ENCODE assay signal across 2 cellular contexts in genomic region chr1:208222376-208223110, GRCh38.
TF ChIP-seq lines count a peak whose summit lies in the region.

No MANE protein-coding gene starts in this region.

TF ChIP-seq in endothelial cell of umbilical vein, 7 proteins besides CTCF, POLR2A, EP300 and RAD21:
- TF ChIP-seq EZH2 (IDR thresholded peaks at IDR 0.05; ENCODE audit: borderline replicate concordance, low read depth, low read length, severe bottlenecking): no peak
- no peak for TF ChIP-seq FOS (IDR thresholded peaks at IDR 0.05; ENCODE audit: borderline replicate concordance, insufficient read depth, low read length)
- no peak for TF ChIP-seq MYC (IDR thresholded peaks at IDR 0.05; ENCODE audit: low read depth, low read length)
- TF ChIP-seq GATA2 (IDR thresholded peaks at IDR 0.05; ENCODE audit: insufficient read depth, insufficient read length, low read depth, low read length): no peak
- TF ChIP-seq POLR2AphosphoS5 (IDR thresholded peaks at IDR 0.05; ENCODE audit: insufficient read depth, low read depth, low read length): peak; percentile 26

TF ChIP-seq in HepG2, 621 proteins besides CTCF, POLR2A, EP300 and RAD21:
- TF ChIP-seq ZFP90 (CRISPR knock-in tag; IDR thresholded peaks at IDR 0.05; ENCODE audit: borderline replicate concordance) (no peak), TEAD2 (CRISPR knock-in tag; IDR thresholded peaks at IDR 0.05) (no peak), ZBTB33 (CRISPR knock-in tag; IDR thresholded peaks at IDR 0.05) (no peak), ZNF276 (CRISPR knock-in tag; IDR thresholded peaks at IDR 0.05; ENCODE audit: low read depth) (no peak), GABPA (IDR thresholded peaks at IDR 0.05; ENCODE audit: low read depth, low read length) (no peak), GABPA (CRISPR knock-in tag; IDR thresholded peaks at IDR 0.05; ENCODE audit: low read depth) (no peak), ARNTL (CRISPR knock-in tag; IDR thresholded peaks at IDR 0.05) (no peak), ZNF510 (CRISPR knock-in tag; IDR thresholded peaks at IDR 0.05; ENCODE audit: low read depth) (no peak)
- TF ChIP-seq, protein P1, sequence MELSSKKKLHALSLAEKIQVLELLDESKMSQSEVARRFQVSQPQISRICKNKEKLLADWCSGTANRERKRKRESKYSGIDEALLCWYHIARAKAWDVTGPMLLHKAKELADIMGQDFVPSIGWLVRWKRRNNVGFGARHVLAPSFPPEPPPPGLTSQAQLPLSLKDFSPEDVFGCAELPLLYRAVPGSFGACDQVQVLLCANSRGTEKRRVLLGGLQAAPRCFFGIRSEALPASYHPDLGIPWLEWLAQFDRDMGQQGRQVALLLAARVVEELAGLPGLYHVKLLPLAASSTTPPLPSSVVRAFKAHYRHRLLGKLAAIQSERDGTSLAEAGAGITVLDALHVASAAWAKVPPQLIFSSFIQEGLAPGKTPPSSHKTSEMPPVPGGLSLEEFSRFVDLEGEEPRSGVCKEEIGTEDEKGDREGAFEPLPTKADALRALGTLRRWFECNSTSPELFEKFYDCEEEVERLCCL (CRISPR knock-in tag; IDR thresholded peaks at IDR 0.05; ENCODE audit: borderline replicate concordance): no peak
